Comparison of ENCODE assay signal across 12 cellular contexts in genomic region chr3:12659316-12660015, GRCh38. TPM values are rescaled to one million over a fixed set of nuclear protein-coding genes. Genes with fewer than 3 reads are reported as not detected.
DNase-seq lines count a peak whose midpoint lies in the region; ATAC-seq and TF ChIP-seq lines count a peak whose summit lies in the region.
"Had no signal": no experiment of that assay in that cellular context is flagged by ENCODE, and none has a peak within 500 bp of the region (broad histone marks: within the 10 kb centered on the region; RNA-seq: fewer than 3 reads in every experiment).

No MANE protein-coding gene starts in this region.

- peaks cover 0 to 4% (median 0%) of the 10 kb centered on the region in 9 donors for H3K36me3 ChIP-seq in heart right ventricle
- H3K36me3 ChIP-seq in adipocyte (ENCODE audit: control insufficient read depth, insufficient read depth, low read length, severe bottlenecking), result no peaks in the 10 kb centered on the region
- H3K36me3 ChIP-seq in mucosa of stomach (ENCODE audit: control insufficient read depth, insufficient read depth, low read length), result no peaks in the 10 kb centered on the region

- H3K27ac ChIP-seq in heart right ventricle, result peak overlapping the region; percentile 26 to 100 (median 98)

- peaks cover 16% of the 10 kb centered on the region for H3K36me3 Mint-ChIP-seq in type B pancreatic cell
- peaks cover 17% of the 10 kb centered on the region for H3K36me3 Mint-ChIP-seq in activated CD8-positive, alpha-beta memory T cell treated with anti-CD3 and anti-CD28 coated beads, Interleukin-2, amount 10 ng/mL, durations not matched to agents 7 days and 5 days

- H3K9ac ChIP-seq in adipocyte (ENCODE audit: low read length) (peak overlapping the region; percentile 61), mucosa of stomach (ENCODE audit: low read length) (peak overlapping the region; percentile 4)

- WGBS in heart right ventricle, 2 donors, result 55 to 65% methylated on average over 3 of the region's 3 CpGs

- H3K27me3 ChIP-seq in heart right ventricle (no peaks in the 10 kb centered on the region), adipocyte (replicated peaks; ENCODE audit: control insufficient read depth, insufficient read depth, low read length) (no peaks in the 10 kb centered on the region), mucosa of stomach (ENCODE audit: control insufficient read depth, insufficient read depth, low read length) (no peaks in the 10 kb centered on the region)

- peaks cover 8 to 79% (median 66%) of the 10 kb centered on the region in 9 donors for H3K4me1 ChIP-seq in heart right ventricle
- peaks cover 57% of the 10 kb centered on the region for H3K4me1 ChIP-seq in adipocyte (ENCODE audit: control insufficient read depth, insufficient read depth, low read length)
- peaks cover 32% of the 10 kb centered on the region for H3K4me1 ChIP-seq in mucosa of stomach (ENCODE audit: control insufficient read depth, insufficient read depth, low read length)

- H3K4me1 Mint-ChIP-seq in type B pancreatic cell (ENCODE audit: unreplicated experiment), result peaks cover 38% of the 10 kb centered on the region
- peaks cover 40% of the 10 kb centered on the region for H3K4me1 Mint-ChIP-seq in activated CD8-positive, alpha-beta memory T cell treated with anti-CD3 and anti-CD28 coated beads, Interleukin-2, amount 10 ng/mL, durations not matched to agents 7 days and 5 days

- TF ChIP-seq CTCF in heart right ventricle (IDR thresholded peaks at IDR 0.05) (no peak), type B pancreatic cell (conservative IDR thresholded peaks at IDR 0.05) (no peak)

- no peaks in the 10 kb centered on the region for H3K9me3 Mint-ChIP-seq in type B pancreatic cell
- H3K9me3 Mint-ChIP-seq in activated CD8-positive, alpha-beta memory T cell treated with anti-CD3 and anti-CD28 coated beads, Interleukin-2, amount 10 ng/mL, durations not matched to agents 7 days and 5 days (ENCODE audit: low read depth), result no peaks in the 10 kb centered on the region

- intact Hi-C loops in heart right ventricle (cut with DNase I) (loop anchor here in 5 of 10 donors (5.0 to 10.0 kb wide), 5 partner anchors 32 to 102 kb away; partner anchors contain the start of gene MKRN2 (in 3 of the 5)), left ventricle myocardium superior (cut with micrococcal nuclease) (no loop called here)

- peak overlapping the region; percentile 27 for H3K27ac Mint-ChIP-seq in type B pancreatic cell
- no peak overlapping the region for H3K27ac Mint-ChIP-seq in activated CD8-positive, alpha-beta memory T cell treated with anti-CD3 and anti-CD28 coated beads, Interleukin-2, amount 10 ng/mL, durations not matched to agents 7 days and 5 days

- no peak for ATAC-seq in heart right ventricle
- ATAC-seq in left ventricle myocardium superior, result no peak
- ATAC-seq in activated CD4-positive, CD25-positive, alpha-beta regulatory T cell treated with anti-CD3 and anti-CD28 coated beads, Interleukin-2, amount 50 U/mL, for 24 hours, result no peak
- no peak for ATAC-seq in activated CD8-positive, alpha-beta memory T cell treated with anti-CD3 and anti-CD28 coated beads, Interleukin-2, amount 10 ng/mL, durations not matched to agents 7 days and 5 days

- DNase-seq in heart right ventricle (no peak), left ventricle myocardium superior (no peak), adipocyte (ENCODE audit: low read depth) (peak; percentile 46), type B pancreatic cell (ENCODE audit: extremely low spot score, unreplicated experiment) (no peak)
- DNase-seq in central memory CD4-positive, alpha-beta T cell, result no peak
- no peak for DNase-seq in activated CD8-positive, alpha-beta memory T cell treated with anti-CD3 and anti-CD28 coated beads, Interleukin-2, amount 10 ng/mL, durations not matched to agents 7 days and 5 days
- DNase-seq: activated gamma-delta T cell treated with Interleukin-2 at 50 U/mL for 16 hours, NCI-H82, T1000 had no signal

- peak overlapping the region; percentile 16 for H3K4me3 Mint-ChIP-seq in type B pancreatic cell
- no peak overlapping the region for H3K4me3 Mint-ChIP-seq in activated CD8-positive, alpha-beta memory T cell treated with anti-CD3 and anti-CD28 coated beads, Interleukin-2, amount 10 ng/mL, durations not matched to agents 7 days and 5 days

- H3K9me3 ChIP-seq in heart right ventricle (no peaks in the 10 kb centered on the region), adipocyte (ENCODE audit: control insufficient read depth, low read length) (no peaks in the 10 kb centered on the region), mucosa of stomach (ENCODE audit: control insufficient read depth, low read length) (no peaks in the 10 kb centered on the region)

- CTCF ChIA-PET in activated CD8-positive, alpha-beta memory T cell treated with anti-CD3 and anti-CD28 coated beads, Interleukin-2, amount 10 ng/mL, durations not matched to agents 7 days and 5 days (lab: Charles Lee), result no interaction called here

- no peaks in the 10 kb centered on the region for H3K27me3 Mint-ChIP-seq in type B pancreatic cell
- no peaks in the 10 kb centered on the region for H3K27me3 Mint-ChIP-seq in activated CD8-positive, alpha-beta memory T cell treated with anti-CD3 and anti-CD28 coated beads, Interleukin-2, amount 10 ng/mL, durations not matched to agents 7 days and 5 days

- H3K4me3 ChIP-seq in heart right ventricle (no peak overlapping the region), adipocyte (ENCODE audit: low read length) (peak overlapping the region; percentile 40), mucosa of stomach (ENCODE audit: low read length) (no peak overlapping the region)
- H3K4me3 ChIP-seq: skin epidermis had no signal

RNA-seq across cellular contexts. Expression of gene RAF1, which starts 4.5 kb away (rescaled TPM):
- total RNA-seq in heart right ventricle, result 100 to 1,000 TPM in 9 of 10 donors, 10 to 100 TPM in 1; 98.1 to 193 (median 129) TPM
- polyA plus RNA-seq in heart right ventricle, result 10 to 100 TPM; 65.4 to 81.5 TPM
- total RNA-seq in left ventricle myocardium superior, result 153 TPM
- 81.6 and 92.1 TPM in 2 replicates for total RNA-seq in type B pancreatic cell (ENCODE audit: low replicate concordance)
- 10 to 100 TPM; 92.4 to 96.8 TPM for total RNA-seq in activated CD8-positive, alpha-beta memory T cell treated with anti-CD3 and anti-CD28 coated beads, Interleukin-2, amount 10 ng/mL, durations not matched to agents 7 days and 5 days
